ENCODE assay signal across 8 cellular contexts in genomic region chr3:58305882-58306661, GRCh38. TPM values are rescaled to one million over a fixed set of nuclear protein-coding genes. Genes with fewer than 3 reads are reported as not detected.
A peak's percentile ranks its signal among the peaks of the same experiment; 100 is the strongest.
DNase-seq lines count a peak whose midpoint lies in the region; ATAC-seq lines count a peak whose summit lies in the region.

HTD2 (plus strand) TSS chr3:58306520; CDS start chr3:58317614, 11,094 bp downstream.
RPP14 (plus strand) TSS chr3:58306245; CDS start chr3:58310330, 4,085 bp downstream.

- H3K27ac ChIP-seq in effector memory CD4-positive, alpha-beta T cell (ENCODE audit: insufficient read depth, low read length, poor library complexity, severe bottlenecking) = peak within 1 kb of the TSS; percentile 99

- peaks cover 10% of the 10 kb centered on the region for H3K36me3 ChIP-seq in effector memory CD4-positive, alpha-beta T cell (ENCODE audit: control insufficient read depth, insufficient read depth, low read length)

- ATAC-seq in GM21360 (IDR thresholded peaks at IDR 0.05; ENCODE audit: unreplicated experiment) = peak; percentile 80

- H3K9me3 ChIP-seq in effector memory CD4-positive, alpha-beta T cell (ENCODE audit: control insufficient read depth, low read length) = no peaks in the 10 kb centered on the region

- peak within 1 kb of the TSS; percentile 94 for H3K4me3 ChIP-seq in effector memory CD4-positive, alpha-beta T cell (ENCODE audit: insufficient read depth, low read depth, low read length, poor library complexity, severe bottlenecking)

- peak; percentile 92 for DNase-seq in Caki2 (ENCODE audit: low read depth)
- peak; percentile 95 for DNase-seq in HT1080 (ENCODE audit: low read depth)
- peak; percentile 92 to 98 for DNase-seq in NOMO-1 (lab: John Stamatoyannopoulos, UW; ENCODE audit: unreplicated experiment in 2 of 2)
- DNase-seq in activated CD8-positive, alpha-beta memory T cell treated with anti-CD3 and anti-CD28 coated beads for 4 hours (ENCODE audit: low read depth in 2 of 2) = peak; percentile 96 to 99
- DNase-seq in effector memory CD4-positive, alpha-beta T cell = peak; percentile 95 to 98 (median 96)
- peak; percentile 97 for DNase-seq in medulla oblongata (ENCODE audit: extremely low spot score)
- DNase-seq in stimulated activated CD8-positive, alpha-beta memory T cell treated with anti-CD3 and anti-CD28 coated beads, Interleukin-12 subunit alpha, Interleukin-12 subunit beta, amount 100 ng/mL, for 1 hour (ENCODE audit: low read depth) = peak; percentile 98

- in situ Hi-C loops in Caki2 (cut with HindIII; ENCODE audit: low pct_unique_long_range_greater_than_20kb, low sequenced_read_pairs) = no loop called here

- no peaks in the 10 kb centered on the region for H3K27me3 ChIP-seq in effector memory CD4-positive, alpha-beta T cell (replicated peaks; ENCODE audit: control insufficient read depth, insufficient read depth, low read length, poor library complexity, severe bottlenecking)

- H3K4me1 ChIP-seq in effector memory CD4-positive, alpha-beta T cell (ENCODE audit: control insufficient read depth, insufficient read depth, low read length, poor library complexity, severe bottlenecking) = peaks cover 18% of the 10 kb centered on the region

RNA-seq across cellular contexts. Expression of gene HTD2, which starts in this region (rescaled TPM):
- total RNA-seq in Caki2 (2014; rRNA removed; shearing (Covaris generic); ENCODE audit: low replicate concordance) = 7.9 and 8.7 TPM in 2 replicates
- 10.1 and 11.6 TPM in 2 replicates for total RNA-seq in HT1080 (2014; rRNA removed; shearing (Covaris generic))
- 11.3 and 12.4 TPM in 2 replicates for polyA plus RNA-seq in HT1080 (2015; cell fraction: cytosol; rRNA removed)
- 8.4 and 8.6 TPM in 2 replicates for polyA plus RNA-seq in HT1080 (2015; cell fraction: nucleus; rRNA removed)

RNA-seq across cellular contexts. Expression of gene RPP14, which starts in this region (rescaled TPM):
- total RNA-seq in Caki2 (2014; rRNA removed; shearing (Covaris generic); ENCODE audit: low replicate concordance) = 5.2 and 7.7 TPM in 2 replicates
- 20.0 and 23.0 TPM in 2 replicates for total RNA-seq in HT1080 (2014; rRNA removed; shearing (Covaris generic))
- 16.8 and 17.5 TPM in 2 replicates for polyA plus RNA-seq in HT1080 (2015; cell fraction: cytosol; rRNA removed)
- polyA plus RNA-seq in HT1080 (2015; cell fraction: nucleus; rRNA removed) = 14.2 and 16.2 TPM in 2 replicates

Comparison
In these comparisons a context has a peak if more than half of its experiments do, and no peak if none do; other contexts are left out.
1. Peak in every context shown above with its lines: DNase-seq, ATAC-seq, H3K4me3 ChIP-seq and H3K27ac ChIP-seq.